In the genomic region with DNA sequence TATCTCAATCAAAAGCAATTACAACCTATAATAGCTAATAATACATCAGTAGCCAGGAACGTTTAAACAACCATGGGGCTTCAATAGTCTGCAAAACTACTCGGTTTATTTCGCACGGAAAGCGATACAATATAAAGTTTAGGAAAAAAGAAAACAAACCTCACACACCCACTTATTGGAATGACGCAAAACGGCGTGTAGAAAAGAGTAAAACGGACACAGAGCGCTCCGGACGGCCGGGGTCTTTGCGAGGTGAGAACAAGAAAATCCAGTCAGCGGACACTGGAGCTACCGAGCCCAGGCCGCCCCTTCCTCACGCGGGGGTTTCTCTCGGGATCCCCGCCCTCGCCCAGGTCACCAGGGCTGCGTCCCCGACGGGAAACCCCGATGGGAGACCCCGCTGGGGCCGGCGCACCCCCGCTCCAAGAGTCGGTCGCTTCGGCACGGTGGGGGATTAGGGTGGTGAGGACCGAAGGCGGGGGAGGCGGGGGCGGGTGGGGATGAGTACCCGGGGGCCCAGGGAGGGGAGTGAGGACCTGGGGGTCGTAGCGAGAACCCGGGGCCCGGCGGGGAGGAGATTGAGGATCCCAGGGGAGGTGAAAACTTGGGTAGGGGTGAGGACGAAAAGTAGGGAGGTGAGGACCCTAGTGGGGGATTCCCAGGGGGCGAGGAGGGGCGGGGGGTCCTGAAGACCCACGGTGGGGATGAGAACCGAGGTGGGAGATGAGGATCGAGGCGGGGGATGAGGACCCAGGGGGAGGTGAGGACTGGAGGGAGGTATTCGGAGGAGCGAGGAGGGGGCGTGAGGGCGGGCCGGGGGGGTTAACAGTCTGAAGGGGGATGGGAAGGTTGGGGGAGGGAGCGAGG, we compare ENCODE assay signal across 8 cellular contexts. TPM values are rescaled to one million over a fixed set of nuclear protein-coding genes. Genes with fewer than 3 reads are reported as not detected.
DNase-seq lines count a peak whose midpoint lies in the region; ATAC-seq and TF ChIP-seq lines count a peak whose summit lies in the region.

No MANE protein-coding gene starts in this region.

- peak overlapping the region; percentile 76 for H3K27ac ChIP-seq in OCI-LY7 (ENCODE audit: low read depth, low read length, poor library complexity, severe bottlenecking)
- peak overlapping the region; percentile 97 to 98 for H3K27ac ChIP-seq in ovary

- no peaks in the 10 kb centered on the region for H3K9me2 ChIP-seq in OCI-LY7 (ENCODE audit: insufficient read depth, low read length)

- H3K9me3 ChIP-seq in OCI-LY7 (ENCODE audit: low read length), result no peaks in the 10 kb centered on the region
- H3K9me3 ChIP-seq in ovary, result no peaks in the 10 kb centered on the region

- peaks cover 42% of the 10 kb centered on the region for H3K36me3 ChIP-seq in OCI-LY7 (ENCODE audit: insufficient read depth, low read length)
- no peaks in the 10 kb centered on the region for H3K36me3 ChIP-seq in ovary

- POLR2A ChIA-PET in OCI-LY7 (lab: Charles Lee), result interaction anchor here (0.6 to 1.5 kb wide), 3 partner anchors 8 to 560 kb away, joined by 3 to 8 read pairs (median 4); no protein-coding TSS in a partner anchor

- H3K4me3 ChIP-seq in OCI-LY7 (ENCODE audit: low read depth, low read length, poor library complexity, severe bottlenecking) (peak overlapping the region; percentile 97), ovary (peak overlapping the region; percentile 97)

- TF ChIP-seq POLR2A in erythroblast (IDR thresholded peaks at IDR 0.05; ENCODE audit: low read length) (no peak), ovary (IDR thresholded peaks at IDR 0.05) (no peak)

- no peak for TF ChIP-seq EP300 in ovary (IDR thresholded peaks at IDR 0.05)

- peaks cover 33% of the 10 kb centered on the region for H3K36me3 Mint-ChIP-seq in Calu3 (ENCODE audit: insufficient read depth, unreplicated experiment)

- H3K79me2 ChIP-seq in OCI-LY7 (ENCODE audit: insufficient read depth, low read depth, low read length), result peaks cover 53% of the 10 kb centered on the region

- H3K4me1 Mint-ChIP-seq in Calu3 (ENCODE audit: low read depth, unreplicated experiment), result peaks cover 7% of the 10 kb centered on the region

- no peak for DNase-seq in Calu3
- no peak for DNase-seq in OCI-LY7 (ENCODE audit: low spot score)
- DNase-seq in erythroblast (lab: John Stamatoyannopoulos, UW), result peak; percentile 33 to 50
- peak in 3 of 5 donors; percentile 45 to 56 (median 46) for DNase-seq in ovary
- DNase-seq in NCI-H2081 treated with DMSO at 0.1 percent for 48 hours (lab: John Stamatoyannopoulos, UW), result no peak

- no peak for ATAC-seq in HG03520 (IDR thresholded peaks at IDR 0.05; ENCODE audit: unreplicated experiment)
- ATAC-seq in GM21381 (IDR thresholded peaks at IDR 0.05; ENCODE audit: unreplicated experiment), result no peak
- no peak for ATAC-seq in HG03457 (IDR thresholded peaks at IDR 0.05; ENCODE audit: unreplicated experiment)

- H4K20me1 ChIP-seq in OCI-LY7 (ENCODE audit: insufficient read depth, low read length), result peaks cover 6% of the 10 kb centered on the region; the same call in 1 of the 2 replicates

- WGBS in ovary, 3 donors, result 0 to 1% (median 0%) methylated on average over 56 to 57 of the region's 57 CpGs

- CTCF ChIA-PET in Calu3 (lab: Charles Lee), result interaction anchor here (0.6 kb wide), 2 partner anchors 10 to 70 kb away, joined by 3 to 4 read pairs; no protein-coding TSS in a partner anchor
- CTCF ChIA-PET in OCI-LY7 (lab: Charles Lee; ENCODE audit: unreplicated experiment), result no interaction called here

- peak overlapping the region; percentile 75; the same call in 1 of the 2 replicates for H2AFZ ChIP-seq in OCI-LY7 (ENCODE audit: low read length)

- no peaks in the 10 kb centered on the region for H3K27me3 Mint-ChIP-seq in Calu3 (ENCODE audit: unreplicated experiment)

- H3K27me3 ChIP-seq in ovary, result no peaks in the 10 kb centered on the region

- BruUV-seq in Calu3 (replicated peaks; lab: Mats Ljungman, UMichigan) (no TSS peak), OCI-LY7 (replicated peaks; lab: Mats Ljungman, UMichigan) (no TSS peak)

- no peaks in the 10 kb centered on the region for H3K9me3 Mint-ChIP-seq in Calu3 (ENCODE audit: low read depth, unreplicated experiment)

- H3K27ac Mint-ChIP-seq in Calu3 (ENCODE audit: unreplicated experiment), result peak overlapping the region; percentile 70

- no peak for TF ChIP-seq CTCF in Calu3 (IDR thresholded peaks at IDR 0.05; ENCODE audit: unreplicated experiment)
- no peak for TF ChIP-seq CTCF in OCI-LY7 (conservative IDR thresholded peaks at IDR 0.05; ENCODE audit: low read length)
- TF ChIP-seq CTCF in ovary (IDR thresholded peaks at IDR 0.05), result no peak

- H3K4me1 ChIP-seq in OCI-LY7 (ENCODE audit: insufficient read depth, low read length, poor library complexity, severe bottlenecking) (peaks cover 23% of the 10 kb centered on the region), ovary (ENCODE audit: insufficient read depth) (peaks cover 12% of the 10 kb centered on the region)

- H3K4me3 Mint-ChIP-seq in Calu3 (ENCODE audit: low read depth, unreplicated experiment), result peak overlapping the region; percentile 74

- intact Hi-C loops in Calu3 (cut with micrococcal nuclease; ENCODE audit: unreplicated experiment) (no loop called here), OCI-LY7 (cut with micrococcal nuclease; ENCODE audit: unreplicated experiment) (loop anchor here (5.0 kb wide), 1 partner anchor 234 kb away; a partner anchor contains a TSS), ovary (cut with DNase I) (no loop called here)

- peak overlapping the region; percentile 79 for H3K4me2 ChIP-seq in OCI-LY7 (ENCODE audit: low read length)

RNA-seq across cellular contexts. Expression of a gene that starts 0.7 kb away (rescaled TPM):
- 29.9 and 30.4 TPM in 2 replicates for total RNA-seq in Calu3 (2022)
- 43.5 and 45.5 TPM in 2 replicates for total RNA-seq in OCI-LY7 (2014; rRNA removed; shearing (Covaris generic))
- total RNA-seq in OCI-LY7 (2022), result 45.7 and 53.4 TPM in 2 replicates
- 10 to 100 TPM; 22.7 to 42.8 (median 32.6) TPM for total RNA-seq in ovary
- polyA plus RNA-seq in ovary, result 10 to 100 TPM; 12.5 to 30.8 TPM

RNA-seq across cellular contexts. Expression of a gene that starts 51.1 kb away (rescaled TPM):
- 0.83 and 1.3 TPM in 2 replicates for total RNA-seq in Calu3 (2022)
- 0.03 TPM in 1 of 2 replicates, not detected in the other for total RNA-seq in OCI-LY7 (2014; rRNA removed; shearing (Covaris generic))
- total RNA-seq in OCI-LY7 (2022), result not detected in 2 replicates
- total RNA-seq in ovary, result 1 to 10 TPM in 4 of 7 donors, under 1 TPM in 3; 0.24 to 4.1 (median 1.3) TPM
- polyA plus RNA-seq in ovary, result 1 to 10 TPM in 1 of 2 donors, under 1 TPM in 1; 0.80 to 1.7 TPM

Comparison
In these comparisons a context has a peak if more than half of its experiments do, and no peak if none do; other contexts are left out.
1. DNase-seq: peak in erythroblast (2 of 2) and ovary (3 of 5); none in Calu3 (single experiment), OCI-LY7 (single experiment) and NCI-H2081 treated with DMSO at 0.1 percent for 48 hours (single experiment).